In the genomic region with DNA sequence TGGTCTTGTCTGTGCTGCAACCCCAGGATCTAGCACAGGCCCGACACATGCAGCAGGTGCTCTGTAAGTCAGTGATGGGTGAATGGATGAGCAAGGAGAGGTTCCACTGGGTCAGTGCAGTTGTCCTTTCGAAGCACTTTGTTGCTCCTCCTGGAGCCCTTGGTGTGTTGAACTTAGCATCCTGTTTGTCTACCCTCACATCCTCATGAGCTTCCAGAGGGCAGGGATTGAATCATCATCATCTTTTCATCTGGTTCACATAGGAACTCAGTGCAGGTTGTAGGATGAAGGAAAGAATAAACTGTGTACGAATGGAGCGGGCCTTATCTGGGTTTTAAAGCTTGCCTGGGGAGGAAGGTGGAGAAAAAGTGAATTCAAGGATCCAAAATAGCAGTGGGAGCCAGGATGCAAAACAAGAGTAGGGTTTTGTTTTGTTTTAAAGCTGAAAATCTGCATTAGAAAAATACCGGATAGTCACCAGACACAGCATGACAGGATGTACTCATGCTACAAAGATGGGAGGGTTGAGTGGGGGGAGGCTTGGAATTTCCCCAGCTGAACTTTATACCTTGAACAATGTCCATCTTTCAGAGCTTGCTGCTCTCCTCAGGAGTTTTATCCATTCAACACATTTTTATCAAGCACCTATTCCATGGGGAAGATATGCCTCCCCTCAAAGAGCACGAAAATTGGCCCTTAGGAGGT, we compare ENCODE assay signal across 13 cellular contexts. TPM values are rescaled to one million over a fixed set of nuclear protein-coding genes. Genes with fewer than 3 reads are reported as not detected.
A peak's percentile ranks its signal among the peaks of the same experiment; 100 is the strongest.
DNase-seq lines count a peak whose midpoint lies in the region; ATAC-seq and TF ChIP-seq lines count a peak whose summit lies in the region.
"Had no signal": no experiment of that assay in that cellular context is flagged by ENCODE, and none has a peak within 500 bp of the region (broad histone marks: within the 10 kb centered on the region; RNA-seq: fewer than 3 reads in every experiment).

No MANE protein-coding gene starts in this region.

- in situ Hi-C loops in astrocyte of the spinal cord (cut with HindIII; ENCODE audit: low sequenced_read_pairs): no loop called here

- H3K36me3 Mint-ChIP-seq in CD8-positive, alpha-beta memory T cell: peaks cover 4 to 17% (median 16%) of the 10 kb centered on the region in 3 donors
- H3K36me3 Mint-ChIP-seq in immature natural killer cell: peaks cover 4 to 12% (median 9%) of the 10 kb centered on the region in 3 donors

- peaks cover 66 to 89% (median 89%) of the 10 kb centered on the region in 3 donors for H3K4me1 Mint-ChIP-seq in CD8-positive, alpha-beta memory T cell
- peaks cover 16 to 22% of the 10 kb centered on the region in 2 donors for H3K4me1 Mint-ChIP-seq in immature natural killer cell

- no peak overlapping the region for H2AFZ ChIP-seq in Loucy (ENCODE audit: low read length)
- H2AFZ ChIP-seq: parathyroid adenoma had no signal

- no peaks in the 10 kb centered on the region for H3K36me3 ChIP-seq in CD8-positive, alpha-beta memory T cell (ENCODE audit: insufficient read depth, low read length)
- no peaks in the 10 kb centered on the region; the same call in 1 of the 2 replicates for H3K36me3 ChIP-seq in Loucy (ENCODE audit: insufficient read depth, low read length)
- H3K36me3 ChIP-seq: left ventricle myocardium inferior had no signal

- TF ChIP-seq CTCF in Loucy (conservative IDR thresholded peaks at IDR 0.05; ENCODE audit: low read length): no peak
- no peak for TF ChIP-seq CTCF in astrocyte of the spinal cord (IDR thresholded peaks at IDR 0.05; ENCODE audit: low read depth, low read length)

- no peak for ATAC-seq in HG03135 (IDR thresholded peaks at IDR 0.05; ENCODE audit: unreplicated experiment)
- ATAC-seq in HG02588 (IDR thresholded peaks at IDR 0.05; ENCODE audit: unreplicated experiment): no peak

- H3K79me2 ChIP-seq in Loucy (ENCODE audit: insufficient read depth, low read length): peaks cover 100% of the 10 kb centered on the region
- H3K79me2 ChIP-seq: parathyroid adenoma had no signal

- no peak for DNase-seq in CD8-positive, alpha-beta memory T cell
- peak; percentile 63 for DNase-seq in astrocyte of the spinal cord (ENCODE audit: low read depth, low spot score)
- DNase-seq in immature natural killer cell: no peak
- DNase-seq in NCI-H2171 treated with DMSO at 0.1 percent for 48 hours (lab: John Stamatoyannopoulos, UW): no peak
- DNase-seq in NCI-H2171 (lab: John Stamatoyannopoulos, UW): no peak
- DNase-seq: GF-D8; left ventricle myocardium inferior; stimulated activated CD4-positive, alpha-beta T cell treated with anti-CD3 and anti-CD28 coated beads, Interleukin-1b, Interleukin-23, amount 100 ng/mL, for 48 hours had no signal

- H3F3A ChIP-seq in Loucy (ENCODE audit: low read depth): no peaks in the 10 kb centered on the region

- H3K9ac ChIP-seq in Loucy (ENCODE audit: low read depth, low read length, poor library complexity, severe bottlenecking): peak overlapping the region; percentile 59
- H3K9ac ChIP-seq: parathyroid adenoma had no signal

- peak overlapping the region; percentile 8 to 70 (median 57) for H3K4me3 Mint-ChIP-seq in CD8-positive, alpha-beta memory T cell
- H3K4me3 Mint-ChIP-seq in immature natural killer cell: peak overlapping the region in 1 of 5 donors; percentile 16

- H3K4me3 ChIP-seq in CD8-positive, alpha-beta memory T cell (ENCODE audit: low read length): no peak overlapping the region
- H3K4me3 ChIP-seq in Loucy (ENCODE audit: low read length, poor library complexity, severe bottlenecking): peak overlapping the region; percentile 98
- no peak overlapping the region for H3K4me3 ChIP-seq in astrocyte of the spinal cord (ENCODE audit: low read depth, low read length)
- H3K4me3 ChIP-seq: BLaER1 treated with 17β-estradiol and CSF1 and Interleukin-3, amounts not matched to agents 10 nM and 100 nM; left ventricle myocardium inferior had no signal

- H3K4me1 ChIP-seq in CD8-positive, alpha-beta memory T cell (ENCODE audit: insufficient read depth, low read length): peaks cover 18% of the 10 kb centered on the region
- peaks cover 33% of the 10 kb centered on the region for H3K4me1 ChIP-seq in Loucy (ENCODE audit: insufficient read depth, low read length, poor library complexity, severe bottlenecking)
- H3K4me1 ChIP-seq: parathyroid adenoma had no signal

- H4K20me1 ChIP-seq in Loucy (ENCODE audit: insufficient read depth, low read length, poor library complexity, severe bottlenecking): peaks cover 32% of the 10 kb centered on the region

- no peak overlapping the region for H3K27ac ChIP-seq in CD8-positive, alpha-beta memory T cell (ENCODE audit: low read depth, low read length)
- H3K27ac ChIP-seq: BLaER1 treated with 17β-estradiol and CSF1 and Interleukin-3, amounts not matched to agents 10 nM and 100 nM; left ventricle myocardium inferior; parathyroid adenoma had no signal

- POLR2A ChIA-PET in CD8-positive, alpha-beta memory T cell (lab: Charles Lee): no interaction called here

- H3K27me3 ChIP-seq in CD8-positive, alpha-beta memory T cell (ENCODE audit: insufficient read depth, low read length, poor library complexity, severe bottlenecking): no peaks in the 10 kb centered on the region
- no peaks in the 10 kb centered on the region for H3K27me3 ChIP-seq in Loucy (ENCODE audit: insufficient read depth, low read length, poor library complexity, severe bottlenecking)
- H3K27me3 ChIP-seq: BLaER1 treated with 17β-estradiol and CSF1 and Interleukin-3, amounts not matched to agents 10 nM and 100 nM had no signal

- peak overlapping the region; percentile 47 to 93 (median 80) for H3K27ac Mint-ChIP-seq in CD8-positive, alpha-beta memory T cell
- H3K27ac Mint-ChIP-seq in immature natural killer cell: peak overlapping the region; percentile 15 to 68 (median 32)

- H3K4me2 ChIP-seq in Loucy (ENCODE audit: low read depth, low read length, poor library complexity, severe bottlenecking): peak overlapping the region; percentile 78

- CTCF ChIA-PET in CD8-positive, alpha-beta memory T cell (lab: Charles Lee): interaction anchor here (1.5 to 3.7 kb wide), 3 partner anchors 18 to 39 kb away, joined by 4 to 18 read pairs (median 6); no protein-coding TSS in a partner anchor

- no peaks in the 10 kb centered on the region for H3K9me3 Mint-ChIP-seq in CD8-positive, alpha-beta memory T cell
- H3K9me3 Mint-ChIP-seq in immature natural killer cell: no peaks in the 10 kb centered on the region

- no peaks in the 10 kb centered on the region for H3K9me2 ChIP-seq in Loucy (replicated peaks; ENCODE audit: low read depth, low read length)

- H3K27me3 Mint-ChIP-seq in CD8-positive, alpha-beta memory T cell: no peaks in the 10 kb centered on the region
- H3K27me3 Mint-ChIP-seq in immature natural killer cell (ENCODE audit: low read depth in 3 of 3): peaks cover 0 to 3% (median 0%) of the 10 kb centered on the region in 3 donors

- no peaks in the 10 kb centered on the region for H3K9me3 ChIP-seq in CD8-positive, alpha-beta memory T cell (ENCODE audit: low read length)
- H3K9me3 ChIP-seq in Loucy (ENCODE audit: insufficient read depth, low read depth, low read length): no peaks in the 10 kb centered on the region
- H3K9me3 ChIP-seq: left ventricle myocardium inferior had no signal

RNA-seq across cellular contexts. Expression of gene PTTG1, which starts 55.8 kb away (rescaled TPM):
- total RNA-seq in CD8-positive, alpha-beta memory T cell: 10 to 100 TPM; 79.8 to 82.2 TPM
- 40.2 TPM for polyA plus RNA-seq in CD8-positive, alpha-beta memory T cell
- 10 to 100 TPM in 2 of 3 donors, 1 to 10 TPM in 1; 3.0 to 15.4 (median 12.1) TPM for polyA plus RNA-seq in immature natural killer cell

RNA-seq across cellular contexts. Expression of gene SLU7, which starts 58.5 kb away (rescaled TPM):
- 10 to 100 TPM; 48.3 to 55.7 TPM for total RNA-seq in CD8-positive, alpha-beta memory T cell
- polyA plus RNA-seq in CD8-positive, alpha-beta memory T cell: 94.1 TPM
- 100 to 1,000 TPM in 1 of 3 donors, 10 to 100 TPM in 2; 38.8 to 117 (median 71.0) TPM for polyA plus RNA-seq in immature natural killer cell
